15 cellular contexts compared by ENCODE assay signal in genomic region chr2:233289590-233290424, GRCh38. TPM values are rescaled to one million over a fixed set of nuclear protein-coding genes. Genes with fewer than 3 reads are reported as not detected.
DNase-seq lines count a peak whose midpoint lies in the region; ATAC-seq lines count a peak whose summit lies in the region.
"Had no signal": no experiment of that assay in that cellular context is flagged by ENCODE, and none has a peak within 500 bp of the region (broad histone marks: within the 10 kb centered on the region; RNA-seq: fewer than 3 reads in every experiment).

No MANE protein-coding gene starts in this region.

- H3K4me1 ChIP-seq in CD4-positive, alpha-beta memory T cell (ENCODE audit: insufficient read depth, low read length): no peaks in the 10 kb centered on the region
- H3K4me1 ChIP-seq in GM23248 (ENCODE audit: insufficient read depth): no peaks in the 10 kb centered on the region
- H3K4me1 ChIP-seq: foreskin keratinocyte, transverse colon had no signal

- no peaks in the 10 kb centered on the region for H3F3A ChIP-seq in GM23248 (ENCODE audit: insufficient read depth)

- no peaks in the 10 kb centered on the region for H3K9me3 Mint-ChIP-seq in CD4-positive, alpha-beta memory T cell
- no peaks in the 10 kb centered on the region for H3K9me3 Mint-ChIP-seq in activated naive CD8-positive, alpha-beta T cell treated with anti-CD3 and anti-CD28 coated beads, Interleukin-2, amount 50 U/mL, for 24 hours
- H3K9me3 Mint-ChIP-seq: CD14-positive monocyte; effector memory CD8-positive, alpha-beta T cell had no signal

- H3K9ac ChIP-seq in GM23248: no peak overlapping the region

- H3K27ac Mint-ChIP-seq in CD4-positive, alpha-beta memory T cell: peak overlapping the region in 5 of 7 donors; percentile 8 to 86 (median 32)
- H3K27ac Mint-ChIP-seq in activated naive CD8-positive, alpha-beta T cell treated with anti-CD3 and anti-CD28 coated beads, Interleukin-2, amount 50 U/mL, for 24 hours: peak overlapping the region; percentile 25

- no peak overlapping the region for H3K4me2 ChIP-seq in GM23248 (ENCODE audit: unreplicated experiment)

- 94 to 95% methylated on average over 15 of the region's 15 CpGs for WGBS in GM23248 (ENCODE audit: low coverage in 1 of 2, low lambda C conversion rate in 2 of 2, missing lambda C conversion rate in 2 of 2), 2 experiments

- no peak overlapping the region for H3K27ac ChIP-seq in CD4-positive, alpha-beta memory T cell (ENCODE audit: low read depth, low read length)
- H3K27ac ChIP-seq in GM23248: no peak overlapping the region
- H3K27ac ChIP-seq: foreskin keratinocyte, transverse colon had no signal

- H3K79me2 ChIP-seq in GM23248 (ENCODE audit: insufficient read depth): no peaks in the 10 kb centered on the region

- H3K4me3 ChIP-seq in CD4-positive, alpha-beta memory T cell (ENCODE audit: low read length in 2 of 2): no peak overlapping the region
- H3K4me3 ChIP-seq in GM23248: no peak overlapping the region
- H3K4me3 ChIP-seq: transverse colon had no signal

- H3K9me3 ChIP-seq in CD4-positive, alpha-beta memory T cell (ENCODE audit: control insufficient read depth in 1 of 2, low read length in 2 of 2): no peaks in the 10 kb centered on the region
- H3K9me3 ChIP-seq in GM23248 (ENCODE audit: low read depth): no peaks in the 10 kb centered on the region
- H3K9me3 ChIP-seq: transverse colon had no signal

- in situ Hi-C loops in GM23248 (cut with MboI): no loop called here

- peaks cover 0 to 9% (median 4%) of the 10 kb centered on the region in 4 donors for H3K4me1 Mint-ChIP-seq in CD4-positive, alpha-beta memory T cell
- H3K4me1 Mint-ChIP-seq in activated naive CD8-positive, alpha-beta T cell treated with anti-CD3 and anti-CD28 coated beads, Interleukin-2, amount 50 U/mL, for 24 hours: no peaks in the 10 kb centered on the region
- H3K4me1 Mint-ChIP-seq: CD14-positive monocyte had no signal

- no peaks in the 10 kb centered on the region for H4K20me1 ChIP-seq in GM23248 (ENCODE audit: insufficient read depth)

- no peaks in the 10 kb centered on the region for H3K27me3 ChIP-seq in CD4-positive, alpha-beta memory T cell (ENCODE audit: insufficient read depth, low read length)
- H3K27me3 ChIP-seq in GM23248 (replicated peaks; ENCODE audit: insufficient read depth): no peaks in the 10 kb centered on the region
- H3K27me3 ChIP-seq: foreskin keratinocyte, transverse colon had no signal

- CTCF ChIA-PET in CD4-positive, alpha-beta memory T cell (lab: Charles Lee; ENCODE audit: partially characterized antibody): interaction anchor here (1.3 kb wide), 1 partner anchor 114 kb away, joined by 4 read pairs; no protein-coding TSS in a partner anchor

- DNase-seq in CD4-positive, alpha-beta memory T cell: no peak
- DNase-seq in M059J (ENCODE audit: low read depth): peak; percentile 48
- no peak for DNase-seq in activated naive CD8-positive, alpha-beta T cell treated with anti-CD3 and anti-CD28 coated beads, Interleukin-2, amount 50 U/mL, for 24 hours
- peak; percentile 41 for DNase-seq in midbrain (lab: John Stamatoyannopoulos, UW)
- no peak for DNase-seq in GM23248
- DNase-seq in SIG-M5 (lab: John Stamatoyannopoulos, UW): no peak
- DNase-seq: activated CD4-positive, alpha-beta T cell treated with anti-CD3 and anti-CD28 coated beads, Interleukin-2, amount 50 U/mL, for 4 hours; activated effector memory CD4-positive, alpha-beta T cell treated with Interleukin-2 at 50 U/mL for 16 hours; effector memory CD8-positive, alpha-beta T cell; foreskin keratinocyte; NCI-H1048; NCI-H748 treated with DMSO at 0.1 percent for 48 hours; transverse colon had no signal

- POLR2A ChIA-PET in CD4-positive, alpha-beta memory T cell (lab: Charles Lee; ENCODE audit: partially characterized antibody): interaction anchor here (0.6 kb wide), 1 partner anchor 117 kb away, joined by 3 read pairs; no protein-coding TSS in a partner anchor

- H3K9me2 ChIP-seq in GM23248 (ENCODE audit: insufficient read depth): no peaks in the 10 kb centered on the region

- peaks cover 93% of the 10 kb centered on the region for H3K36me3 ChIP-seq in CD4-positive, alpha-beta memory T cell (ENCODE audit: insufficient read depth, low read length)
- peaks cover 45% of the 10 kb centered on the region for H3K36me3 ChIP-seq in GM23248 (ENCODE audit: low read depth)

- no peak for ATAC-seq in activated naive CD8-positive, alpha-beta T cell treated with anti-CD3 and anti-CD28 coated beads, Interleukin-2, amount 50 U/mL, for 24 hours
- no peak for ATAC-seq in GM19395 (IDR thresholded peaks at IDR 0.05; ENCODE audit: unreplicated experiment)
- ATAC-seq: effector memory CD8-positive, alpha-beta T cell; foreskin keratinocyte had no signal

- intact Hi-C loops in CD4-positive, alpha-beta memory T cell (cut with micrococcal nuclease): no loop called here

- H2AFZ ChIP-seq in GM23248: no peak overlapping the region

- H3K27me3 Mint-ChIP-seq in CD4-positive, alpha-beta memory T cell: no peaks in the 10 kb centered on the region
- no peaks in the 10 kb centered on the region for H3K27me3 Mint-ChIP-seq in activated naive CD8-positive, alpha-beta T cell treated with anti-CD3 and anti-CD28 coated beads, Interleukin-2, amount 50 U/mL, for 24 hours
- H3K27me3 Mint-ChIP-seq: effector memory CD8-positive, alpha-beta T cell had no signal

- H3K36me3 Mint-ChIP-seq in CD4-positive, alpha-beta memory T cell: peaks cover 66 to 94% of the 10 kb centered on the region in 2 donors
- peaks cover 71% of the 10 kb centered on the region for H3K36me3 Mint-ChIP-seq in activated naive CD8-positive, alpha-beta T cell treated with anti-CD3 and anti-CD28 coated beads, Interleukin-2, amount 50 U/mL, for 24 hours (ENCODE audit: low read depth)

- no peak overlapping the region for H3K4me3 Mint-ChIP-seq in CD4-positive, alpha-beta memory T cell
- H3K4me3 Mint-ChIP-seq in activated naive CD8-positive, alpha-beta T cell treated with anti-CD3 and anti-CD28 coated beads, Interleukin-2, amount 50 U/mL, for 24 hours: no peak overlapping the region
- H3K4me3 Mint-ChIP-seq: CD14-positive monocyte; effector memory CD8-positive, alpha-beta T cell had no signal

RNA-seq across cellular contexts. Expression of gene SAG, which starts 17.8 kb away (rescaled TPM):
- under 1 TPM in 1 of 2 experiments, not detected in 1; 0.06 TPM for total RNA-seq in CD4-positive, alpha-beta memory T cell
- not detected for polyA plus RNA-seq in CD4-positive, alpha-beta memory T cell
- total RNA-seq in M059J (2014; rRNA removed; shearing (Covaris generic)): not detected in 2 replicates
- not detected in 2 replicates for total RNA-seq in GM23248 (2014; rRNA removed; shearing (Covaris generic))
- polyA plus RNA-seq in GM23248 (2016; fragmentation: Nextera tagmentation; extraction: Ambion mirVana): not detected in 2 replicates
- total RNA-seq: foreskin keratinocyte, transverse colon had no signal
- polyA plus RNA-seq: foreskin keratinocyte had no signal

RNA-seq across cellular contexts. Expression of gene ATG16L1, which starts 38.3 kb away (rescaled TPM):
- 10 to 100 TPM; 81.1 to 89.4 TPM for total RNA-seq in CD4-positive, alpha-beta memory T cell
- polyA plus RNA-seq in CD4-positive, alpha-beta memory T cell: 10 to 100 TPM; 12.3 to 20.0 TPM
- total RNA-seq in M059J (2014; rRNA removed; shearing (Covaris generic)): 20.1 and 32.5 TPM in 2 replicates
- total RNA-seq in GM23248 (2014; rRNA removed; shearing (Covaris generic)): 17.2 and 18.5 TPM in 2 replicates
- 16.2 and 16.7 TPM in 2 replicates for polyA plus RNA-seq in GM23248 (2016; fragmentation: Nextera tagmentation; extraction: Ambion mirVana)

Comparison
In these comparisons a context has a peak if more than half of its experiments do, and no peak if none do; other contexts are left out.
1. DNase-seq: peak in M059J (single experiment) and midbrain (single experiment); none in CD4-positive, alpha-beta memory T cell (0 of 5), activated naive CD8-positive, alpha-beta T cell treated with anti-CD3 and anti-CD28 coated beads, Interleukin-2, amount 50 U/mL, for 24 hours (single experiment), GM23248 (single experiment) and SIG-M5 (single experiment).